1 cellular context compared by ENCODE assay signal in the genomic region with DNA sequence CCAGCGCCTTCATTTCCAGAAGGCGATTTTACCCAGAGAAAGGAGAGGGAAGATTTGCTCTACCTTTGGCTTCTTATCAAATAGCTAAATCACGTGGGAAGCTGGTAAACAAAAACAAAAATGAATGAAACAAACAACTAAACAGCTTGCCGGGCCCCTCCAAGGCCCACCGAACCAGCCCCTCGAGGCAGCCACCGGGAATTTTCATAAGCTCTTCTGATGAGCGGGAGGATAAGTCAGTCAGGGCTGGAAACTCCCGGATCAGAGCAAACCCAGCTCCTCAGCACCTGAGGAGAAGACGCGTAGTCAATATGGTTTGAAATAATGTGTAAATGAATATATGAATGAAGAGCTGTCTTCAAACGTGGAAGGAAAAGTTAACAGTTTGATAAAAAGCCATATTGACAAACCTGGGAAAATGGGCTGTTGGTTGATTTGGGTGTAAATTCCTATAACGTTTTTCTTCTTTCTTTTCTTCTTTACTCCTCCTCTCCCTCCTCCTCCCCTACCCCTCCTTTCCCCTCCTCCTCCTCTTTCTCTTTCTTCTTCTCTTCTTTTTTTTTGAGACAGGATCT.
TF ChIP-seq lines count a peak whose summit lies in the region.

No MANE protein-coding gene starts in this region.

TF ChIP-seq in liver, 16 proteins besides CTCF, POLR2A, EP300 and RAD21 (continued from another document):
- no peak for TF ChIP-seq FOXA1 (IDR thresholded peaks at IDR 0.05)
TF ChIP-seq in liver: peak in this region for 0.
